ENCODE assay signal across 21 cellular contexts in genomic region chr21:46391773-46392172, GRCh38.
DNase-seq lines count a peak whose midpoint lies in the region; ATAC-seq and TF ChIP-seq lines count a peak whose summit lies in the region.
"Had no signal": no experiment of that assay in that cellular context is flagged by ENCODE, and none has a peak within 500 bp of the region (broad histone marks: within the 10 kb centered on the region; RNA-seq: fewer than 3 reads in every experiment).

No MANE protein-coding gene starts in this region.

- no peak overlapping the region for H3K4me3 Mint-ChIP-seq in natural killer cell
- no peak overlapping the region for H3K4me3 Mint-ChIP-seq in natural killer cell treated with Interleukin-12 subunit alpha and Interleukin-12 subunit beta and Interleukin-15 and Interleukin-18, amount 100 ng/mL, for 72 hours
- H3K4me3 Mint-ChIP-seq in immature natural killer cell, result no peak overlapping the region
- H3K4me3 Mint-ChIP-seq in progenitor cell of endocrine pancreas (ENCODE audit: low read depth), result no peak overlapping the region
- H3K4me3 Mint-ChIP-seq: CD4-positive, CD25-positive, alpha-beta regulatory T cell; CD8-positive, alpha-beta memory T cell; H9; IgD-negative memory B cell had no signal

- H3K27me3 ChIP-seq in ovary, result no peaks in the 10 kb centered on the region
- no peaks in the 10 kb centered on the region for H3K27me3 ChIP-seq in testis
- no peaks in the 10 kb centered on the region for H3K27me3 ChIP-seq in mesenchymal stem cell (ENCODE audit: control insufficient read depth in 1 of 2, insufficient read depth in 1 of 2, low read length in 2 of 2)
- no peaks in the 10 kb centered on the region for H3K27me3 ChIP-seq in thyroid gland
- H3K27me3 ChIP-seq: BE2C had no signal

- no peak for ATAC-seq in natural killer cell
- ATAC-seq in natural killer cell treated with Interleukin-12 subunit alpha and Interleukin-12 subunit beta and Interleukin-15 and Interleukin-18, amount 100 ng/mL, for 72 hours, result no peak
- ATAC-seq: HepG2 had no signal

- no peak overlapping the region for H3K23ac ChIP-seq in mesenchymal stem cell (ENCODE audit: low read length in 2 of 2)

- peaks cover 49% of the 10 kb centered on the region for H3K79me1 ChIP-seq in mesenchymal stem cell (replicated peaks; ENCODE audit: low read length, poor library complexity, severe bottlenecking)

- peaks cover 18 to 20% of the 10 kb centered on the region in 2 donors for H3K4me1 Mint-ChIP-seq in natural killer cell
- H3K4me1 Mint-ChIP-seq in natural killer cell treated with Interleukin-12 subunit alpha and Interleukin-12 subunit beta and Interleukin-15 and Interleukin-18, amount 100 ng/mL, for 72 hours (ENCODE audit: low read depth in 2 of 2), result peaks cover 0 to 13% of the 10 kb centered on the region in 2 donors
- peaks cover 27 to 30% of the 10 kb centered on the region in 2 donors for H3K4me1 Mint-ChIP-seq in immature natural killer cell
- peaks cover 15% of the 10 kb centered on the region for H3K4me1 Mint-ChIP-seq in progenitor cell of endocrine pancreas (ENCODE audit: low read depth)
- H3K4me1 Mint-ChIP-seq: CD4-positive, CD25-positive, alpha-beta regulatory T cell; H9 had no signal

- no peak for TF ChIP-seq CTCF in natural killer cell (IDR thresholded peaks at IDR 0.05)
- no peak for TF ChIP-seq CTCF in ovary (IDR thresholded peaks at IDR 0.05)
- no peak for TF ChIP-seq CTCF in testis (IDR thresholded peaks at IDR 0.05)
- TF ChIP-seq CTCF in thyroid gland (IDR thresholded peaks at IDR 0.05), result no peak
- TF ChIP-seq CTCF in progenitor cell of endocrine pancreas (IDR thresholded peaks at IDR 0.05; ENCODE audit: unreplicated experiment), result no peak

- TF ChIP-seq POLR2A in ovary (IDR thresholded peaks at IDR 0.05) (no peak), testis (IDR thresholded peaks at IDR 0.05) (no peak), thyroid gland (IDR thresholded peaks at IDR 0.05) (no peak)

- H2BK12ac ChIP-seq in mesenchymal stem cell (ENCODE audit: low read length in 2 of 2), result no peak overlapping the region

- no peak overlapping the region for H3K4me2 ChIP-seq in mesenchymal stem cell (ENCODE audit: low read length, poor library complexity, severe bottlenecking)

- H3K36me3 ChIP-seq in ovary (no peaks in the 10 kb centered on the region), testis (ENCODE audit: low read depth, missing control alignments) (no peaks in the 10 kb centered on the region), mesenchymal stem cell (ENCODE audit: control insufficient read depth in 1 of 2, insufficient read depth in 2 of 2, low read depth in 1 of 2, low read length in 2 of 2) (peaks cover 54 to 72% of the 10 kb centered on the region in 2 experiments), thyroid gland (peaks cover 11 to 15% of the 10 kb centered on the region in 2 donors)

- H3K4me1 ChIP-seq in ovary (ENCODE audit: insufficient read depth) (peaks cover 24% of the 10 kb centered on the region), testis (peaks cover 36% of the 10 kb centered on the region), mesenchymal stem cell (ENCODE audit: control insufficient read depth, insufficient read depth, low read depth, low read length) (peaks cover 13% of the 10 kb centered on the region), thyroid gland (no peaks in the 10 kb centered on the region)

- 10 to 23% (median 21%) methylated on average over 9 of the region's 9 CpGs for WGBS in ovary, 3 donors
- 25 to 42% methylated on average over 9 of the region's 9 CpGs for WGBS in testis, 2 donors
- 96% methylated on average over 6 of the region's 9 CpGs for WGBS in mesenchymal stem cell
- WGBS in thyroid gland, 2 donors, result 93 to 95% methylated on average over 9 of the region's 9 CpGs

- no peak overlapping the region for H4K8ac ChIP-seq in mesenchymal stem cell (ENCODE audit: low read length)

- H3K4ac ChIP-seq in mesenchymal stem cell (ENCODE audit: low read depth in 1 of 2, low read length in 2 of 2), result no peak overlapping the region

- no peak overlapping the region for H3K4me3 ChIP-seq in ovary
- H3K4me3 ChIP-seq in testis, result no peak overlapping the region
- H3K4me3 ChIP-seq in mesenchymal stem cell (ENCODE audit: insufficient read depth in 1 of 2, low read depth in 1 of 2, low read length in 2 of 2), result no peak overlapping the region
- no peak overlapping the region for H3K4me3 ChIP-seq in thyroid gland (replicated peaks in 1 of 3)

- no peak for TF ChIP-seq EP300 in ovary (IDR thresholded peaks at IDR 0.05)

- H2BK5ac ChIP-seq in mesenchymal stem cell (ENCODE audit: low read depth, low read length, poor library complexity, severe bottlenecking), result no peak overlapping the region

- no peak overlapping the region for H2BK15ac ChIP-seq in mesenchymal stem cell (ENCODE audit: low read depth, poor library complexity, severe bottlenecking)

- no peak overlapping the region for H4K91ac ChIP-seq in mesenchymal stem cell (ENCODE audit: low read length)

- no peak overlapping the region for H3K9ac ChIP-seq in mesenchymal stem cell (ENCODE audit: low read length)

- no peak overlapping the region for H2BK120ac ChIP-seq in mesenchymal stem cell (ENCODE audit: low read depth, low read length)

- intact Hi-C loops in natural killer cell (cut with micrococcal nuclease) (no loop called here), ovary (cut with DNase I) (no loop called here), testis (cut with DNase I; ENCODE audit: low total_unique reads) (no loop called here), thyroid gland (cut with DNase I) (no loop called here)

- no peaks in the 10 kb centered on the region for H3K27me3 Mint-ChIP-seq in natural killer cell (ENCODE audit: low read depth in 2 of 2)
- no peaks in the 10 kb centered on the region for H3K27me3 Mint-ChIP-seq in natural killer cell treated with Interleukin-12 subunit alpha and Interleukin-12 subunit beta and Interleukin-15 and Interleukin-18, amount 100 ng/mL, for 72 hours
- H3K27me3 Mint-ChIP-seq in immature natural killer cell (ENCODE audit: low read depth in 3 of 3), result peaks cover 2 to 16% (median 6%) of the 10 kb centered on the region in 3 donors
- H3K27me3 Mint-ChIP-seq in progenitor cell of endocrine pancreas, result no peaks in the 10 kb centered on the region
- H3K27me3 Mint-ChIP-seq: CD4-positive, CD25-positive, alpha-beta regulatory T cell; CD8-positive, alpha-beta memory T cell; IgD-negative memory B cell had no signal

- H3K36me3 Mint-ChIP-seq in natural killer cell (no peaks in the 10 kb centered on the region), immature natural killer cell (peaks cover 6 to 21% (median 6%) of the 10 kb centered on the region in 3 donors), progenitor cell of endocrine pancreas (ENCODE audit: insufficient read depth) (peaks cover 10% of the 10 kb centered on the region)
- no peaks in the 10 kb centered on the region for H3K36me3 Mint-ChIP-seq in natural killer cell treated with Interleukin-12 subunit alpha and Interleukin-12 subunit beta and Interleukin-15 and Interleukin-18, amount 100 ng/mL, for 72 hours

- no peak overlapping the region for H3K18ac ChIP-seq in mesenchymal stem cell (ENCODE audit: low read depth in 1 of 2, low read length in 2 of 2)

- DNase-seq in natural killer cell (no peak), immature natural killer cell (no peak), ovary (peak; percentile 69 to 86 (median 72)), testis (peak; percentile 82), mesenchymal stem cell (no peak), thyroid gland (no peak), progenitor cell of endocrine pancreas (ENCODE audit: low spot score, unreplicated experiment) (no peak)
- DNase-seq in natural killer cell treated with Interleukin-12 subunit alpha and Interleukin-12 subunit beta and Interleukin-15 and Interleukin-18, amount 100 ng/mL, for 72 hours (ENCODE audit: low spot score), result no peak
- DNase-seq: ACHN; BE2C; C1 segment of cervical spinal cord; CD4-positive, CD25-positive, alpha-beta regulatory T cell; CD8-positive, alpha-beta memory T cell; COR-L47; DMS153; DMS79; GDM1; GOT3; H9 had no signal

- H2AFZ ChIP-seq in mesenchymal stem cell (ENCODE audit: low read depth, low read length), result no peak overlapping the region

- no peak overlapping the region for H3K14ac ChIP-seq in mesenchymal stem cell (ENCODE audit: low read length in 2 of 2)

- H3K27ac ChIP-seq in ovary, result peak overlapping the region in 1 of 2 donors; percentile 87
- peak overlapping the region in 1 of 2 donors; percentile 51 for H3K27ac ChIP-seq in testis
- H3K27ac ChIP-seq in mesenchymal stem cell (ENCODE audit: low read length, poor library complexity, severe bottlenecking), result no peak overlapping the region
- H3K27ac ChIP-seq in thyroid gland, result no peak overlapping the region

- no peaks in the 10 kb centered on the region for H3K9me3 ChIP-seq in ovary
- H3K9me3 ChIP-seq in testis, result no peaks in the 10 kb centered on the region
- H3K9me3 ChIP-seq in mesenchymal stem cell (ENCODE audit: control insufficient read depth, low read length), result no peaks in the 10 kb centered on the region
- H3K9me3 ChIP-seq in thyroid gland, result no peaks in the 10 kb centered on the region
- H3K9me3 ChIP-seq: BE2C had no signal

- H3K9me3 Mint-ChIP-seq in natural killer cell, result no peaks in the 10 kb centered on the region
- no peaks in the 10 kb centered on the region for H3K9me3 Mint-ChIP-seq in natural killer cell treated with Interleukin-12 subunit alpha and Interleukin-12 subunit beta and Interleukin-15 and Interleukin-18, amount 100 ng/mL, for 72 hours
- no peaks in the 10 kb centered on the region for H3K9me3 Mint-ChIP-seq in immature natural killer cell
- H3K9me3 Mint-ChIP-seq in progenitor cell of endocrine pancreas (ENCODE audit: low read depth), result no peaks in the 10 kb centered on the region
- H3K9me3 Mint-ChIP-seq: CD4-positive, CD25-positive, alpha-beta regulatory T cell; CD8-positive, alpha-beta memory T cell; H9; IgD-negative memory B cell had no signal

- peak overlapping the region; percentile 88 to 93 for H3K27ac Mint-ChIP-seq in natural killer cell
- H3K27ac Mint-ChIP-seq in natural killer cell treated with Interleukin-12 subunit alpha and Interleukin-12 subunit beta and Interleukin-15 and Interleukin-18, amount 100 ng/mL, for 72 hours, result no peak overlapping the region
- H3K27ac Mint-ChIP-seq in immature natural killer cell, result peak overlapping the region; percentile 80 to 95 (median 90)
- H3K27ac Mint-ChIP-seq in progenitor cell of endocrine pancreas, result no peak overlapping the region

- H2AK5ac ChIP-seq in mesenchymal stem cell (ENCODE audit: low read length, severe bottlenecking), result no peak overlapping the region

Comparison
In these comparisons a context has a peak if more than half of its experiments do, and no peak if none do; other contexts are left out.
1. H3K27ac Mint-ChIP-seq: peak in natural killer cell (2 of 2) and immature natural killer cell (6 of 6); none in natural killer cell treated with Interleukin-12 subunit alpha and Interleukin-12 subunit beta and Interleukin-15 and Interleukin-18, amount 100 ng/mL, for 72 hours (0 of 2) and progenitor cell of endocrine pancreas (single experiment).
2. DNase-seq: peak in ovary (5 of 5) and testis (single experiment); none in natural killer cell (single experiment), natural killer cell treated with Interleukin-12 subunit alpha and Interleukin-12 subunit beta and Interleukin-15 and Interleukin-18, amount 100 ng/mL, for 72 hours (single experiment), immature natural killer cell (0 of 3), mesenchymal stem cell (single experiment), thyroid gland (0 of 2) and progenitor cell of endocrine pancreas (single experiment).